Comparison of ENCODE assay signal across 11 cellular contexts in the genomic region with DNA sequence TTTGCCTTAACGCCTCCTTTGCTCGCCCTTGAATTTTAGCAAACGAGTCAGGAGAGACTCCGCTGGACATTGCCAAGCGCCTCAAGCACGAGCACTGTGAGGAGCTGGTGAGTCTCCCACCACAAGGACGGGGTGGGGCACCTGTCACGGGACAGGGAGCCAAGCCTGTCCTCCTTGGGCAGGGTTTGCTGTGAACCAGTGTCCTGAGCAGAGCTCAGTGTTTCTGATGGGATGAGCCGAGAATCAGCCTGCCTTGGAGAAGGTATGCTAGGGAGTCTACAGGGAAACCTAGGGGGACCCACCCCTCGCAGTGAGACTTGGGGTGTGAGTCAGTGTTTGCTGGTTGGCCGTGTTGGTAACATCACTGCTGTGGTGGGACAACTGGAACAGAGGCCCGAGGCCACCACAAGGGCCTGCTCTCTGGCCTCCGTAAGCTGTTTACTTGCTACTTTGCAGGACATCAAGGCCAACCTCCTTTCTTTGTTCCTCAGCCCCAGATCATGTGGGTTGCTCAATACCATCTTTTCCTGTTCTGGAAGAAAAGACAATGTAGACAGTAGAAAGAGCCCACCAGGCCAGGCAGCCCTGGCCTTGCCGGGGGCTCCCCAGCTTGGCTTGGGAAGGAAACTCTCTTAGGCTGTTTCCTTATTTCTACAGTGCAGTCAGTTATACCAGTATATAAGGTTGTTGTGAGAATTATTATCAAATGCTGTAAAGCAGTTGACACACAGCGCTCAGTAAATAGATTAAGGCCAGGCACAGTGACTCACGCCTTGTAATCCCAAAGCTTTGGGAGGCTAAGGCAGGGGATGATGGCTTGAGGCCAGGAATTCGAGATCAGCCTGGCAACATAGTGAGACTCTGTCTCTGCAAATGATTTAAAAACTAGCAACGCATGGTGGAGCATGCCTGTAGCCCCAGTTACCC. TPM values are rescaled to one million over a fixed set of nuclear protein-coding genes. Genes with fewer than 3 reads are reported as not detected.
A peak's percentile ranks its signal among the peaks of the same experiment; 100 is the strongest.
DNase-seq lines count a peak whose midpoint lies in the region; ATAC-seq lines count a peak whose summit lies in the region.
"Had no signal": no experiment of that assay in that cellular context is flagged by ENCODE, and none has a peak within 500 bp of the region (broad histone marks: within the 10 kb centered on the region; RNA-seq: fewer than 3 reads in every experiment).

No MANE protein-coding gene starts in this region.

- peaks cover 40% of the 10 kb centered on the region for H3K4me1 ChIP-seq in mesodermal cell (ENCODE audit: control insufficient read depth, insufficient read depth, low read length, poor library complexity, severe bottlenecking)
- H3K4me1 ChIP-seq: parathyroid adenoma had no signal

- H3K9me3 Mint-ChIP-seq in T-helper 2 cell treated with Interferon-gamma antibody and Interleukin-4, amounts not matched to agents 5 μg/mL and 100 μg/mL, for 36 hours: no peaks in the 10 kb centered on the region

- no peaks in the 10 kb centered on the region for H3K9me3 ChIP-seq in mesodermal cell (ENCODE audit: control insufficient read depth, low read length)

- no peak overlapping the region for H3K4me3 ChIP-seq in mesodermal cell (ENCODE audit: extremely low read depth, insufficient read depth, low read length, poor library complexity, severe bottlenecking)

- WGBS in mesodermal cell (ENCODE audit: insufficient coverage in 2 of 2), 2 experiments: 95 to 97% methylated on average over 15 to 18 of the region's 18 CpGs

- DNase-seq in A172 (ENCODE audit: low spot score) (peak; percentile 95), MV-4-11 (lab: John Stamatoyannopoulos, UW) (peak; percentile 41), dermis blood vessel endothelial cell (peak; percentile 89), COLO829 (ENCODE audit: low spot score) (no peak)
- no peak for DNase-seq in activated naive CD4-positive, alpha-beta T cell (lab: John Stamatoyannopoulos, UW)
- DNase-seq in T-helper 2 cell treated with Interferon-gamma antibody and Interleukin-4, amounts not matched to agents 5 μg/mL and 100 μg/mL, for 36 hours (ENCODE audit: low spot score): no peak
- DNase-seq: 8988T, cerebellar nuclear complex had no signal

- peak overlapping the region; percentile 89 for H3K27ac ChIP-seq in mesodermal cell (ENCODE audit: low read depth, low read length, severe bottlenecking)
- H3K27ac ChIP-seq: parathyroid adenoma had no signal

- no peaks in the 10 kb centered on the region for H3K4me1 Mint-ChIP-seq in T-helper 2 cell treated with Interferon-gamma antibody and Interleukin-4, amounts not matched to agents 5 μg/mL and 100 μg/mL, for 36 hours (ENCODE audit: low read depth)

- no peaks in the 10 kb centered on the region for H3K36me3 Mint-ChIP-seq in T-helper 2 cell treated with Interferon-gamma antibody and Interleukin-4, amounts not matched to agents 5 μg/mL and 100 μg/mL, for 36 hours (ENCODE audit: low read depth)

- ATAC-seq in GM18498 (IDR thresholded peaks at IDR 0.05; ENCODE audit: unreplicated experiment): no peak

- no peak overlapping the region for H3K4me3 Mint-ChIP-seq in T-helper 2 cell treated with Interferon-gamma antibody and Interleukin-4, amounts not matched to agents 5 μg/mL and 100 μg/mL, for 36 hours

- no peaks in the 10 kb centered on the region for H3K27me3 Mint-ChIP-seq in T-helper 2 cell treated with Interferon-gamma antibody and Interleukin-4, amounts not matched to agents 5 μg/mL and 100 μg/mL, for 36 hours (ENCODE audit: low read depth)

- H3K27ac Mint-ChIP-seq in T-helper 2 cell treated with Interferon-gamma antibody and Interleukin-4, amounts not matched to agents 5 μg/mL and 100 μg/mL, for 36 hours: no peak overlapping the region

- H3K36me3 ChIP-seq in mesodermal cell (ENCODE audit: control insufficient read depth, insufficient read depth, low read length): peaks cover 80% of the 10 kb centered on the region

RNA-seq across cellular contexts. Expression of a gene that starts 42.4 kb away (rescaled TPM):
- total RNA-seq in A172 (2014; rRNA removed; shearing (Covaris generic)): 93.1 and 115 TPM in 2 replicates
- total RNA-seq in dermis blood vessel endothelial cell: 41.0 and 52.5 TPM in 2 replicates
- 59.3 TPM for polyA plus RNA-seq in mesodermal cell (2013, experiment 1 of 2)
- 76.7 TPM for polyA plus RNA-seq in mesodermal cell (2013, experiment 2 of 2)

RNA-seq across cellular contexts. Expression of a gene that starts 42.5 kb away (rescaled TPM):
- total RNA-seq in A172 (2014; rRNA removed; shearing (Covaris generic)): 104 and 112 TPM in 2 replicates
- 44.1 and 99.6 TPM in 2 replicates for total RNA-seq in dermis blood vessel endothelial cell
- 77.3 TPM for polyA plus RNA-seq in mesodermal cell (2013, experiment 1 of 2)
- polyA plus RNA-seq in mesodermal cell (2013, experiment 2 of 2): 76.0 TPM

Comparison
In these comparisons a context has a peak if more than half of its experiments do, and no peak if none do; other contexts are left out.
1. DNase-seq: peak in A172 (single experiment), MV-4-11 (single experiment) and dermis blood vessel endothelial cell (single experiment); none in COLO829 (single experiment), activated naive CD4-positive, alpha-beta T cell (0 of 4) and T-helper 2 cell treated with Interferon-gamma antibody and Interleukin-4, amounts not matched to agents 5 μg/mL and 100 μg/mL, for 36 hours (single experiment).